Comparison of ENCODE assay signal across 14 cellular contexts in the genomic region with DNA sequence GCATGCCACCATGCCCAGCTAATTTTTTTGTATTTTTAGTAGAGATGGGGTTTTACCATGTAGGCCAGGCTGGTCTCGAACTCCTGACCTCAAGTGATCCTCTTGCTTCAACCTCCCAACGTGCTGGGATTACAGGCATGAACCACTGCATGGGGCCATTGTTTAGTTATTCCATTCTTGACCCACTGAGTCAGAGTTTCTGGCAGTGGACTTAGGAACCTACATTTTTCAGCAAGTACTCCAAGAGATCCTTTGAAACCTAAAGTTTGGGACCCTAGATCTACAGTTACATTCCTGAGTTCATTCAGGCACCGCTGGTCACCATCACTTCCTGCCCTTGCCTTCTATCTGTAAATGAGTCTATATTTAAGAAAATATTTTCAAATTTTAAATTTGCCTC. TPM values are rescaled to one million over a fixed set of nuclear protein-coding genes. Genes with fewer than 3 reads are reported as not detected.
DNase-seq lines count a peak whose midpoint lies in the region; ATAC-seq and TF ChIP-seq lines count a peak whose summit lies in the region.
"Had no signal": no experiment of that assay in that cellular context is flagged by ENCODE, and none has a peak within 500 bp of the region (broad histone marks: within the 10 kb centered on the region; RNA-seq: fewer than 3 reads in every experiment).

No MANE protein-coding gene starts in this region.

- H3K4me1 Mint-ChIP-seq in activated CD4-positive, alpha-beta T cell treated with anti-CD3 and anti-CD28 coated beads for 36 hours, result peaks cover 45% of the 10 kb centered on the region

- H3K9me3 ChIP-seq in SJSA1 (replicated peaks) (no peaks in the 10 kb centered on the region), spleen (no peaks in the 10 kb centered on the region)

- peaks cover 13% of the 10 kb centered on the region for H3K36me3 Mint-ChIP-seq in activated CD4-positive, alpha-beta T cell treated with anti-CD3 and anti-CD28 coated beads for 36 hours (ENCODE audit: low read depth)

- H3K4me3 ChIP-seq in SJSA1, result no peak overlapping the region
- no peak overlapping the region for H3K4me3 ChIP-seq in fibroblast of mammary gland (ENCODE audit: control insufficient read depth, low read depth, low read length)
- H3K4me3 ChIP-seq in spleen, result no peak overlapping the region

- H3K4me1 ChIP-seq in SJSA1 (replicated peaks), result peaks cover 27% of the 10 kb centered on the region
- peaks cover 18 to 47% (median 27%) of the 10 kb centered on the region in 6 donors for H3K4me1 ChIP-seq in spleen

- H3K4me3 Mint-ChIP-seq in activated CD4-positive, alpha-beta T cell treated with anti-CD3 and anti-CD28 coated beads for 36 hours, result no peak overlapping the region

- H3K27ac ChIP-seq in SJSA1 (peak overlapping the region; percentile 34; the same call in 1 of the 2 replicates), spleen (peak overlapping the region in 7 of 8 donors; percentile 87 to 94 (median 92))

- WGBS in spleen, 5 donors, result 89 to 95% (median 92%) methylated on average over 3 of the region's 3 CpGs

- H3K9me3 Mint-ChIP-seq in activated CD4-positive, alpha-beta T cell treated with anti-CD3 and anti-CD28 coated beads for 36 hours (ENCODE audit: low read depth), result no peaks in the 10 kb centered on the region

- DNase-seq in activated CD4-positive, alpha-beta T cell treated with anti-CD3 and anti-CD28 coated beads for 36 hours, result no peak
- no peak for DNase-seq in activated CD4-positive, alpha-beta T cell treated with anti-CD3 and anti-CD28 coated beads for 48 hours
- DNase-seq in SJSA1 (ENCODE audit: low read depth in 1 of 2, low spot score in 2 of 2) (peak in 1 of 2 experiments; percentile 46), fibroblast of mammary gland (ENCODE audit: low read depth) (peak; percentile 59), spleen (no peak), NCI-H2029 (lab: John Stamatoyannopoulos, UW) (no peak), NCI-H2029 treated with DMSO at 0.1 percent for 48 hours (lab: John Stamatoyannopoulos, UW) (no peak)
- DNase-seq: activated CD8-positive, alpha-beta T cell treated with anti-CD3 and anti-CD28 coated beads, Interleukin-2, amount 10 ng/mL, durations not matched to agents 7 days and 5 days; caudate nucleus; GF-D8; MV-4-11; NCI-H2171 treated with DMSO at 0.1 percent for 48 hours had no signal

- peak overlapping the region; percentile 17 for H3K27ac Mint-ChIP-seq in activated CD4-positive, alpha-beta T cell treated with anti-CD3 and anti-CD28 coated beads for 36 hours

- no peak for TF ChIP-seq POLR2A in spleen (IDR thresholded peaks at IDR 0.05)

- H3K36me3 ChIP-seq in SJSA1, result no peaks in the 10 kb centered on the region
- peaks cover 0 to 4% (median 0%) of the 10 kb centered on the region in 6 donors for H3K36me3 ChIP-seq in spleen

- intact Hi-C loops in activated CD4-positive, alpha-beta T cell treated with anti-CD3 and anti-CD28 coated beads for 36 hours (cut with DNase I, micrococcal nuclease), result loop anchor here in 1 of 2 experiments (5.0 kb wide), 1 partner anchor 417 kb away; no protein-coding TSS in a partner anchor
- intact Hi-C loops in spleen (cut with DNase I; ENCODE audit: low total_unique reads), result no loop called here

- CTCF ChIA-PET in activated CD4-positive, alpha-beta T cell treated with anti-CD3 and anti-CD28 coated beads for 36 hours (lab: Charles Lee), result interaction anchor here (0.7 kb wide), 1 partner anchor 100 kb away, joined by 3 read pairs; no protein-coding TSS in a partner anchor

- no peaks in the 10 kb centered on the region for H3K27me3 Mint-ChIP-seq in activated CD4-positive, alpha-beta T cell treated with anti-CD3 and anti-CD28 coated beads for 36 hours

- ATAC-seq in activated CD4-positive, alpha-beta T cell treated with anti-CD3 and anti-CD28 coated beads for 36 hours, result no peak
- ATAC-seq in HG02870 (IDR thresholded peaks at IDR 0.05; ENCODE audit: unreplicated experiment), result no peak
- ATAC-seq: activated CD8-positive, alpha-beta T cell treated with anti-CD3 and anti-CD28 coated beads, Interleukin-2, amount 10 ng/mL, durations not matched to agents 7 days and 5 days had no signal

- POLR2A ChIA-PET in activated CD4-positive, alpha-beta T cell treated with anti-CD3 and anti-CD28 coated beads for 36 hours (lab: Charles Lee), result no interaction called here

- TF ChIP-seq CTCF in fibroblast of mammary gland (conservative IDR thresholded peaks at IDR 0.05; ENCODE audit: control insufficient read depth, insufficient read depth, low read depth, low read length) (no peak), spleen (IDR thresholded peaks at IDR 0.05 in 8 of 11, conservative IDR thresholded peaks at IDR 0.05 in 3 of 11) (no peak)

- H3K27me3 ChIP-seq in SJSA1 (replicated peaks), result no peaks in the 10 kb centered on the region
- H3K27me3 ChIP-seq in spleen (replicated peaks in 1 of 7), result no peaks in the 10 kb centered on the region

RNA-seq across cellular contexts. Expression of a gene that starts 1.4 kb away (rescaled TPM):
- 10 to 100 TPM; 33.1 to 34.8 TPM for total RNA-seq in activated CD4-positive, alpha-beta T cell treated with anti-CD3 and anti-CD28 coated beads for 36 hours
- total RNA-seq in SJSA1 (2014; rRNA removed; shearing (Covaris generic)), result 1.0 TPM in 1 of 2 replicates, not detected in the other
- 100 to 1,000 TPM in 3 of 7 donors, 10 to 100 TPM in 4; 62.0 to 156 (median 95.6) TPM for total RNA-seq in spleen
- polyA plus RNA-seq in spleen, result 10 to 100 TPM; 19.5 to 27.5 (median 19.6) TPM
- total RNA-seq: myocyte had no signal

Comparison
In these comparisons a context has a peak if more than half of its experiments do, and no peak if none do; other contexts are left out.
1. RNA of a gene that starts 1.4 kb away (total RNA-seq): 62.0 to 156 TPM in spleen and 33.1 to 34.8 TPM in activated CD4-positive, alpha-beta T cell treated with anti-CD3 and anti-CD28 coated beads for 36 hours; 1.0 TPM in SJSA1; every median in the first group is over 10 times any median in the second.